10 cellular contexts compared by ENCODE assay signal in the genomic region with DNA sequence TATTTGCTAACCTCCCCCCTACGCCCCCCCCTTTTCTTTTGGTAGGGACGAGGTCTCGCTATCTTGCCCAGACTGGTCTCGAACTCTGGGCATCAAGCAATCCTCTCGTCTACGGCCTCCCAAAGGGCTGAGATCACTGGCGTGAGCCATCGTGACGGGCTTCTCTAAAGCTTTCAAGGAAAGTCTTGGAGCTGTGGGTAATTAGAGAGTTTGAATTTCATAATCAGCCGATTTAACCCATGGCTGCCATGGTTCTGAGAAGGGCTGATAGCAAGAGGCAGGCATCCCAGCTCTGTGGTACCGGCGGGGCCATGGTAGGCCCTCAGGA. TPM values are rescaled to one million over a fixed set of nuclear protein-coding genes. Genes with fewer than 3 reads are reported as not detected.
DNase-seq lines count a peak whose midpoint lies in the region; ATAC-seq and TF ChIP-seq lines count a peak whose summit lies in the region.
"Had no signal": no experiment of that assay in that cellular context is flagged by ENCODE, and none has a peak within 500 bp of the region (broad histone marks: within the 10 kb centered on the region; RNA-seq: fewer than 3 reads in every experiment).

No MANE protein-coding gene starts in this region.

- H3K4me1 Mint-ChIP-seq in activated CD4-positive, alpha-beta T cell treated with anti-CD3 and anti-CD28 coated beads, Interleukin-2, amount 10 ng/mL, durations not matched to agents 24 days and 14 days, result peaks cover 30% of the 10 kb centered on the region
- H3K4me1 Mint-ChIP-seq in activated T-helper 2 cell treated with anti-CD3 and anti-CD28 coated beads, Interferon-gamma antibody, Interleukin-2, Interleukin-4, amounts not matched to agents 10 μg/mL and 5 μg/mL and 100 μg/mL, durations not matched to agents 14 hours and 24 hours and 36 hours (ENCODE audit: low read depth), result peaks cover 27% of the 10 kb centered on the region

- peak overlapping the region; percentile 90 for H3K27ac ChIP-seq in stomach smooth muscle (ENCODE audit: low read length)
- H3K27ac ChIP-seq: brain microvascular endothelial cell had no signal

- no peaks in the 10 kb centered on the region for H3K27me3 ChIP-seq in stomach smooth muscle (ENCODE audit: control insufficient read depth in 1 of 2, insufficient read depth in 2 of 2, low read length in 2 of 2)
- H3K27me3 ChIP-seq: BE2C, brain microvascular endothelial cell had no signal

- peak; percentile 57 for DNase-seq in activated CD4-positive, alpha-beta T cell treated with anti-CD3 and anti-CD28 coated beads, Interleukin-2, amount 10 ng/mL, durations not matched to agents 24 days and 14 days
- DNase-seq in activated CD4-positive, alpha-beta T cell treated with anti-CD3 and anti-CD28 coated beads, Interleukin-2, amount 50 U/mL, for 48 hours, result no peak
- DNase-seq in activated T-helper 2 cell treated with anti-CD3 and anti-CD28 coated beads, Interferon-gamma antibody, Interleukin-2, Interleukin-4, amounts not matched to agents 10 μg/mL and 5 μg/mL and 100 μg/mL, durations not matched to agents 14 hours and 24 hours and 36 hours (ENCODE audit: low spot score), result no peak
- peak; percentile 43 for DNase-seq in islet precursor cell
- DNase-seq in midbrain (lab: John Stamatoyannopoulos, UW), result no peak
- DNase-seq in GM10266 (ENCODE audit: extremely low spot score), result no peak

- H3K4me1 ChIP-seq in stomach smooth muscle (ENCODE audit: control insufficient read depth, insufficient read depth, low read length), result peaks cover 48% of the 10 kb centered on the region

- no peaks in the 10 kb centered on the region for H3K27me3 Mint-ChIP-seq in activated CD4-positive, alpha-beta T cell treated with anti-CD3 and anti-CD28 coated beads, Interleukin-2, amount 10 ng/mL, durations not matched to agents 24 days and 14 days
- no peaks in the 10 kb centered on the region for H3K27me3 Mint-ChIP-seq in activated T-helper 2 cell treated with anti-CD3 and anti-CD28 coated beads, Interferon-gamma antibody, Interleukin-2, Interleukin-4, amounts not matched to agents 10 μg/mL and 5 μg/mL and 100 μg/mL, durations not matched to agents 14 hours and 24 hours and 36 hours (ENCODE audit: low read depth)

- no peaks in the 10 kb centered on the region for H3K9me3 ChIP-seq in stomach smooth muscle (ENCODE audit: control insufficient read depth in 2 of 2, low read length in 2 of 2)
- H3K9me3 ChIP-seq: BE2C had no signal

- H3K27ac Mint-ChIP-seq in activated CD4-positive, alpha-beta T cell treated with anti-CD3 and anti-CD28 coated beads, Interleukin-2, amount 10 ng/mL, durations not matched to agents 24 days and 14 days, result no peak overlapping the region
- H3K27ac Mint-ChIP-seq in activated T-helper 2 cell treated with anti-CD3 and anti-CD28 coated beads, Interferon-gamma antibody, Interleukin-2, Interleukin-4, amounts not matched to agents 10 μg/mL and 5 μg/mL and 100 μg/mL, durations not matched to agents 14 hours and 24 hours and 36 hours, result peak overlapping the region; percentile 49

- peak overlapping the region; percentile 23 to 82 for H3K4me3 ChIP-seq in stomach smooth muscle (ENCODE audit: low read length in 2 of 2)

- peaks cover 17% of the 10 kb centered on the region for H3K36me3 Mint-ChIP-seq in activated CD4-positive, alpha-beta T cell treated with anti-CD3 and anti-CD28 coated beads, Interleukin-2, amount 10 ng/mL, durations not matched to agents 24 days and 14 days (ENCODE audit: low read depth)
- peaks cover 6% of the 10 kb centered on the region for H3K36me3 Mint-ChIP-seq in activated T-helper 2 cell treated with anti-CD3 and anti-CD28 coated beads, Interferon-gamma antibody, Interleukin-2, Interleukin-4, amounts not matched to agents 10 μg/mL and 5 μg/mL and 100 μg/mL, durations not matched to agents 14 hours and 24 hours and 36 hours (ENCODE audit: low read depth)

- TF ChIP-seq CTCF in GM10266 (IDR thresholded peaks at IDR 0.05; ENCODE audit: control insufficient read depth, insufficient read depth, low read depth, missing control alignments), result no peak

- peak overlapping the region; percentile 76 for H3K4me3 Mint-ChIP-seq in activated CD4-positive, alpha-beta T cell treated with anti-CD3 and anti-CD28 coated beads, Interleukin-2, amount 10 ng/mL, durations not matched to agents 24 days and 14 days
- peak overlapping the region; percentile 61 for H3K4me3 Mint-ChIP-seq in activated T-helper 2 cell treated with anti-CD3 and anti-CD28 coated beads, Interferon-gamma antibody, Interleukin-2, Interleukin-4, amounts not matched to agents 10 μg/mL and 5 μg/mL and 100 μg/mL, durations not matched to agents 14 hours and 24 hours and 36 hours (ENCODE audit: low read depth)

- no peaks in the 10 kb centered on the region for H3K9me3 Mint-ChIP-seq in activated CD4-positive, alpha-beta T cell treated with anti-CD3 and anti-CD28 coated beads, Interleukin-2, amount 10 ng/mL, durations not matched to agents 24 days and 14 days
- no peaks in the 10 kb centered on the region for H3K9me3 Mint-ChIP-seq in activated T-helper 2 cell treated with anti-CD3 and anti-CD28 coated beads, Interferon-gamma antibody, Interleukin-2, Interleukin-4, amounts not matched to agents 10 μg/mL and 5 μg/mL and 100 μg/mL, durations not matched to agents 14 hours and 24 hours and 36 hours

- H3K36me3 ChIP-seq in stomach smooth muscle (ENCODE audit: control insufficient read depth in 2 of 2, insufficient read depth in 2 of 2, low read length in 2 of 2), result peaks cover 0 to 3% of the 10 kb centered on the region in 2 donors
- H3K36me3 ChIP-seq: BE2C, brain microvascular endothelial cell had no signal

- intact Hi-C loops in activated CD4-positive, alpha-beta T cell treated with anti-CD3 and anti-CD28 coated beads, Interleukin-2, amount 10 ng/mL, durations not matched to agents 24 days and 14 days (cut with micrococcal nuclease), result no loop called here
- intact Hi-C loops in activated T-helper 2 cell treated with anti-CD3 and anti-CD28 coated beads, Interferon-gamma antibody, Interleukin-2, Interleukin-4, amounts not matched to agents 10 μg/mL and 5 μg/mL and 100 μg/mL, durations not matched to agents 14 hours and 24 hours and 36 hours (cut with micrococcal nuclease), result no loop called here

- H3K9ac ChIP-seq in stomach smooth muscle (ENCODE audit: low read length in 2 of 2), result peak overlapping the region; percentile 44 to 73

- ATAC-seq in GM19328 (IDR thresholded peaks at IDR 0.05; ENCODE audit: unreplicated experiment), result no peak

RNA-seq across cellular contexts. Expression of a gene that starts 0.7 kb away (rescaled TPM):
- total RNA-seq in activated CD4-positive, alpha-beta T cell treated with anti-CD3 and anti-CD28 coated beads, Interleukin-2, amount 10 ng/mL, durations not matched to agents 24 days and 14 days, result 5.6 and 6.5 TPM in 2 replicates
- 9.9 and 10.9 TPM in 2 replicates for total RNA-seq in activated T-helper 2 cell treated with anti-CD3 and anti-CD28 coated beads, Interferon-gamma antibody, Interleukin-2, Interleukin-4, amounts not matched to agents 10 μg/mL and 5 μg/mL and 100 μg/mL, durations not matched to agents 14 hours and 24 hours and 36 hours

RNA-seq across cellular contexts. Expression of a gene that starts 1.8 kb away (rescaled TPM):
- total RNA-seq in activated CD4-positive, alpha-beta T cell treated with anti-CD3 and anti-CD28 coated beads, Interleukin-2, amount 10 ng/mL, durations not matched to agents 24 days and 14 days, result 101 and 103 TPM in 2 replicates
- total RNA-seq in activated T-helper 2 cell treated with anti-CD3 and anti-CD28 coated beads, Interferon-gamma antibody, Interleukin-2, Interleukin-4, amounts not matched to agents 10 μg/mL and 5 μg/mL and 100 μg/mL, durations not matched to agents 14 hours and 24 hours and 36 hours, result 92.0 and 95.7 TPM in 2 replicates

RNA-seq across cellular contexts. Expression of a gene that starts 5.5 kb away (rescaled TPM):
- total RNA-seq in activated CD4-positive, alpha-beta T cell treated with anti-CD3 and anti-CD28 coated beads, Interleukin-2, amount 10 ng/mL, durations not matched to agents 24 days and 14 days, result 37.9 and 38.2 TPM in 2 replicates
- total RNA-seq in activated T-helper 2 cell treated with anti-CD3 and anti-CD28 coated beads, Interferon-gamma antibody, Interleukin-2, Interleukin-4, amounts not matched to agents 10 μg/mL and 5 μg/mL and 100 μg/mL, durations not matched to agents 14 hours and 24 hours and 36 hours, result 37.1 and 39.2 TPM in 2 replicates

RNA-seq across cellular contexts. Expression of a gene that starts 22.2 kb away (rescaled TPM):
- total RNA-seq in activated CD4-positive, alpha-beta T cell treated with anti-CD3 and anti-CD28 coated beads, Interleukin-2, amount 10 ng/mL, durations not matched to agents 24 days and 14 days, result 17.3 and 17.9 TPM in 2 replicates
- total RNA-seq in activated T-helper 2 cell treated with anti-CD3 and anti-CD28 coated beads, Interferon-gamma antibody, Interleukin-2, Interleukin-4, amounts not matched to agents 10 μg/mL and 5 μg/mL and 100 μg/mL, durations not matched to agents 14 hours and 24 hours and 36 hours, result 19.8 and 20.4 TPM in 2 replicates

RNA-seq across cellular contexts. Expression of a gene that starts 30.8 kb away (rescaled TPM):
- total RNA-seq in activated CD4-positive, alpha-beta T cell treated with anti-CD3 and anti-CD28 coated beads, Interleukin-2, amount 10 ng/mL, durations not matched to agents 24 days and 14 days, result 6.6 and 7.1 TPM in 2 replicates
- total RNA-seq in activated T-helper 2 cell treated with anti-CD3 and anti-CD28 coated beads, Interferon-gamma antibody, Interleukin-2, Interleukin-4, amounts not matched to agents 10 μg/mL and 5 μg/mL and 100 μg/mL, durations not matched to agents 14 hours and 24 hours and 36 hours, result 9.2 and 9.4 TPM in 2 replicates

Comparison
In these comparisons a context has a peak if more than half of its experiments do, and no peak if none do; other contexts are left out.
1. DNase-seq: peak in activated CD4-positive, alpha-beta T cell treated with anti-CD3 and anti-CD28 coated beads, Interleukin-2, amount 10 ng/mL, durations not matched to agents 24 days and 14 days (single experiment) and islet precursor cell (single experiment); none in activated CD4-positive, alpha-beta T cell treated with anti-CD3 and anti-CD28 coated beads, Interleukin-2, amount 50 U/mL, for 48 hours (0 of 2), activated T-helper 2 cell treated with anti-CD3 and anti-CD28 coated beads, Interferon-gamma antibody, Interleukin-2, Interleukin-4, amounts not matched to agents 10 μg/mL and 5 μg/mL and 100 μg/mL, durations not matched to agents 14 hours and 24 hours and 36 hours (single experiment), midbrain (single experiment) and GM10266 (single experiment).